20 cellular contexts compared by ENCODE assay signal in genomic region chr12:67572492-67572891, GRCh38.
DNase-seq lines count a peak whose midpoint lies in the region; ATAC-seq lines count a peak whose summit lies in the region.
"Had no signal": no experiment of that assay in that cellular context is flagged by ENCODE, and none has a peak within 500 bp of the region (broad histone marks: within the 10 kb centered on the region; RNA-seq: fewer than 3 reads in every experiment).

No MANE protein-coding gene starts in this region.

- peak; percentile 10 for DNase-seq in H7
- peak; percentile 50 for DNase-seq in NCI-H2029 treated with DMSO at 0.1 percent for 48 hours (lab: John Stamatoyannopoulos, UW)
- DNase-seq in NCI-H510A treated with DMSO at 0.1 percent for 48 hours (lab: John Stamatoyannopoulos, UW), result peak; percentile 41
- DNase-seq in iPS-NIHi7 (ENCODE audit: extremely low spot score), result peak; percentile 31
- DNase-seq in stimulated activated CD4-positive, alpha-beta T cell treated with anti-CD3 and anti-CD28 coated beads, Interleukin-1b, Interleukin-23, amount 100 ng/mL, for 48 hours, result no peak
- no peak for DNase-seq in sciatic nerve (ENCODE audit: low spot score)
- DNase-seq: ACHN, Caco-2, DMS53, MV-4-11, NCI-H1694, NCI-H226, NCI-H748 treated with DMSO at 0.1 percent for 48 hours, PC-9, SW 1271 had no signal

- H3K36me3 ChIP-seq in H7 (replicated peaks; ENCODE audit: control insufficient read depth, insufficient read depth, low read length), result no peaks in the 10 kb centered on the region
- H3K36me3 ChIP-seq: SJSA1 had no signal

- ATAC-seq in HG03442 (IDR thresholded peaks at IDR 0.05; ENCODE audit: unreplicated experiment) (no peak), GM19324 (IDR thresholded peaks at IDR 0.05; ENCODE audit: low FRiP score, unreplicated experiment) (no peak), sciatic nerve (no peak)
- ATAC-seq: HCT116, K562 had no signal

- H3K4me3 ChIP-seq in H7 (ENCODE audit: insufficient read depth, low read depth, low read length), result no peak overlapping the region
- H3K4me3 ChIP-seq: K562, PC-9, SJSA1 had no signal

- H3K27me3 ChIP-seq in H7 (ENCODE audit: control insufficient read depth, insufficient read depth, low read length), result no peaks in the 10 kb centered on the region
- H3K27me3 ChIP-seq: SJSA1 had no signal

- intact Hi-C loops in sciatic nerve (cut with DNase I), result no loop called here

Comparison
In these comparisons a context has a peak if more than half of its experiments do, and no peak if none do; other contexts are left out.
1. DNase-seq: peak in H7 (single experiment), NCI-H2029 treated with DMSO at 0.1 percent for 48 hours (single experiment), NCI-H510A treated with DMSO at 0.1 percent for 48 hours (single experiment) and iPS-NIHi7 (single experiment); none in stimulated activated CD4-positive, alpha-beta T cell treated with anti-CD3 and anti-CD28 coated beads, Interleukin-1b, Interleukin-23, amount 100 ng/mL, for 48 hours (single experiment) and sciatic nerve (single experiment).